21 cellular contexts compared by ENCODE assay signal in genomic region chr2:224263571-224264043, GRCh38.
DNase-seq lines count a peak whose midpoint lies in the region; ATAC-seq, FAIRE-seq and TF ChIP-seq lines count a peak whose summit lies in the region.
"Had no signal": no experiment of that assay in that cellular context is flagged by ENCODE, and none has a peak within 500 bp of the region (broad histone marks: within the 10 kb centered on the region; RNA-seq: fewer than 3 reads in every experiment).

No MANE protein-coding gene starts in this region.

- H3K4me3 ChIP-seq in GM23248 = no peak overlapping the region
- no peak overlapping the region for H3K4me3 ChIP-seq in fibroblast of villous mesenchyme (ENCODE audit: low read depth, low read length)
- H3K4me3 ChIP-seq: lower lobe of right lung, skin epidermis had no signal

- peaks cover 40% of the 10 kb centered on the region for H3K4me1 ChIP-seq in GM23248 (ENCODE audit: insufficient read depth)
- H3K4me1 ChIP-seq: lower lobe of right lung had no signal

- H2AFZ ChIP-seq in GM23248 = 0 out of 2 replicates have a peak overlapping the region, but pooled peaks have one; percentile 3

- peaks cover 15% of the 10 kb centered on the region for H3K27me3 Mint-ChIP-seq in activated CD4-positive, alpha-beta T cell treated with anti-CD3 and anti-CD28 coated beads for 36 hours

- H3K27ac ChIP-seq in GM23248 = peak overlapping the region; percentile 52
- H3K27ac ChIP-seq in VCaP = peak overlapping the region; percentile 20
- H3K27ac ChIP-seq: lower lobe of right lung, skin epidermis had no signal

- POLR2A ChIA-PET in activated CD4-positive, alpha-beta T cell treated with anti-CD3 and anti-CD28 coated beads for 36 hours (lab: Charles Lee) = no interaction called here

- no peaks in the 10 kb centered on the region for H4K20me1 ChIP-seq in GM23248 (ENCODE audit: insufficient read depth)

- H3K4me3 Mint-ChIP-seq in activated CD4-positive, alpha-beta T cell treated with anti-CD3 and anti-CD28 coated beads for 36 hours = no peak overlapping the region
- H3K4me3 Mint-ChIP-seq: activated CD8-positive, alpha-beta memory T cell treated with anti-CD3 and anti-CD28 coated beads, Interleukin-2, amount 10 ng/mL, durations not matched to agents 7 days and 5 days; CD4-positive, alpha-beta T cell; immature natural killer cell; naive B cell; T-helper 1 cell treated with Interleukin-12 subunit alpha and Interleukin-12 subunit beta and Interleukin-4 antibody, amounts not matched to agents 30 μg/mL and 1 μg/mL, for 36 hours had no signal

- no peak for FAIRE-seq in GM12891 (lab: Jason Lieb, UNC)
- FAIRE-seq: endometrium had no signal

- ATAC-seq in left lobe of liver = no peak
- ATAC-seq in activated CD4-positive, alpha-beta T cell treated with anti-CD3 and anti-CD28 coated beads for 36 hours = no peak
- ATAC-seq in GM18868 (IDR thresholded peaks at IDR 0.05; ENCODE audit: unreplicated experiment) = no peak
- ATAC-seq: activated CD4-positive, CD25-positive, alpha-beta regulatory T cell treated with anti-CD3 and anti-CD28 coated beads, Interleukin-2, amount 50 U/mL, for 24 hours; activated CD8-positive, alpha-beta memory T cell treated with anti-CD3 and anti-CD28 coated beads, Interleukin-2, amount 10 ng/mL, durations not matched to agents 7 days and 5 days; lower lobe of right lung had no signal

- H3K4me1 Mint-ChIP-seq in activated CD4-positive, alpha-beta T cell treated with anti-CD3 and anti-CD28 coated beads for 36 hours = peaks cover 7% of the 10 kb centered on the region
- H3K4me1 Mint-ChIP-seq: activated CD8-positive, alpha-beta memory T cell treated with anti-CD3 and anti-CD28 coated beads, Interleukin-2, amount 10 ng/mL, durations not matched to agents 7 days and 5 days; immature natural killer cell had no signal

- in situ Hi-C loops in GM23248 (cut with MboI) = no loop called here

- TF ChIP-seq POLR2A in GM12891 (IDR thresholded peaks at IDR 0.05; ENCODE audit: low read depth, low read length) = no peak

- no peaks in the 10 kb centered on the region for H3K79me2 ChIP-seq in GM23248 (ENCODE audit: insufficient read depth)

- no peaks in the 10 kb centered on the region for H3K36me3 Mint-ChIP-seq in activated CD4-positive, alpha-beta T cell treated with anti-CD3 and anti-CD28 coated beads for 36 hours (ENCODE audit: low read depth)
- H3K36me3 Mint-ChIP-seq: activated CD8-positive, alpha-beta memory T cell treated with anti-CD3 and anti-CD28 coated beads, Interleukin-2, amount 10 ng/mL, durations not matched to agents 7 days and 5 days; immature natural killer cell; naive B cell had no signal

- H3F3A ChIP-seq in GM23248 (ENCODE audit: insufficient read depth) = peaks cover 38% of the 10 kb centered on the region

- TF ChIP-seq CTCF in VCaP (conservative IDR thresholded peaks at IDR 0.05) (no peak), fibroblast of villous mesenchyme (IDR thresholded peaks at IDR 0.05; ENCODE audit: insufficient read depth, low read depth, low read length) (no peak)

- H3K9ac ChIP-seq in GM23248 = no peak overlapping the region

- peak overlapping the region; percentile 36 for H3K4me2 ChIP-seq in GM23248 (ENCODE audit: unreplicated experiment)

- no peaks in the 10 kb centered on the region for H3K27me3 ChIP-seq in GM23248 (replicated peaks; ENCODE audit: insufficient read depth)

- intact Hi-C loops in activated CD4-positive, alpha-beta T cell treated with anti-CD3 and anti-CD28 coated beads for 36 hours (cut with DNase I, micrococcal nuclease) = no loop called here

- no peaks in the 10 kb centered on the region for H3K9me3 ChIP-seq in GM23248 (ENCODE audit: low read depth)
- H3K9me3 ChIP-seq: lower lobe of right lung had no signal

- H3K9me3 Mint-ChIP-seq in activated CD4-positive, alpha-beta T cell treated with anti-CD3 and anti-CD28 coated beads for 36 hours (ENCODE audit: low read depth) = no peaks in the 10 kb centered on the region
- H3K9me3 Mint-ChIP-seq: CD4-positive, alpha-beta T cell; immature natural killer cell; naive B cell; T-helper 1 cell treated with Interleukin-12 subunit alpha and Interleukin-12 subunit beta and Interleukin-4 antibody, amounts not matched to agents 30 μg/mL and 1 μg/mL, for 36 hours had no signal

- H3K27ac Mint-ChIP-seq in activated CD4-positive, alpha-beta T cell treated with anti-CD3 and anti-CD28 coated beads for 36 hours = no peak overlapping the region
- H3K27ac Mint-ChIP-seq: activated CD8-positive, alpha-beta memory T cell treated with anti-CD3 and anti-CD28 coated beads, Interleukin-2, amount 10 ng/mL, durations not matched to agents 7 days and 5 days; CD4-positive, alpha-beta T cell; immature natural killer cell; T-helper 1 cell treated with Interleukin-12 subunit alpha and Interleukin-12 subunit beta and Interleukin-4 antibody, amounts not matched to agents 30 μg/mL and 1 μg/mL, for 36 hours had no signal

- H3K9me2 ChIP-seq in GM23248 (ENCODE audit: insufficient read depth) = no peaks in the 10 kb centered on the region

- no peaks in the 10 kb centered on the region for H3K36me3 ChIP-seq in GM23248 (ENCODE audit: low read depth)
- H3K36me3 ChIP-seq: lower lobe of right lung had no signal

- 0 to 3% methylated on average over 1 of the region's 1 CpG for WGBS in GM23248 (ENCODE audit: low coverage in 1 of 2, low lambda C conversion rate in 2 of 2, missing lambda C conversion rate in 2 of 2), 2 experiments

- DNase-seq in GM23248 = peak; percentile 69
- DNase-seq in fibroblast of villous mesenchyme (ENCODE audit: low read depth) = peak; percentile 70
- DNase-seq in left lobe of liver (ENCODE audit: low spot score) = no peak
- no peak for DNase-seq in activated CD4-positive, alpha-beta T cell treated with anti-CD3 and anti-CD28 coated beads for 36 hours
- DNase-seq in GM12891 (ENCODE audit: insufficient read length, low spot score) = no peak
- DNase-seq: activated CD8-positive, alpha-beta memory T cell treated with anti-CD3 and anti-CD28 coated beads, Interleukin-2, amount 10 ng/mL, durations not matched to agents 7 days and 5 days; amniotic stem cell; CD4-positive, alpha-beta T cell; immature natural killer cell; Kasumi-1; lower lobe of right lung; naive B cell; NCI-H446 treated with DMSO at 0.1 percent for 48 hours; posterior cingulate gyrus; Right ventricle myocardium superior had no signal

- CTCF ChIA-PET in activated CD4-positive, alpha-beta T cell treated with anti-CD3 and anti-CD28 coated beads for 36 hours (lab: Charles Lee) = interaction anchor here (0.6 to 1.2 kb wide), 2 partner anchors 293 to 498 kb away, joined by 3 read pairs; no protein-coding TSS in a partner anchor

TF ChIP-seq in GM12891, 5 proteins besides CTCF, POLR2A, EP300 and RAD21:
- TF ChIP-seq SPI1 (IDR thresholded peaks at IDR 0.05; ENCODE audit: low read depth, low read length) = no peak

Comparison
In these comparisons a context has a peak if more than half of its experiments do, and no peak if none do; other contexts are left out.
1. DNase-seq: peak in GM23248 (single experiment) and fibroblast of villous mesenchyme (single experiment); none in left lobe of liver (single experiment), activated CD4-positive, alpha-beta T cell treated with anti-CD3 and anti-CD28 coated beads for 36 hours (single experiment) and GM12891 (single experiment).